In genomic region chr2:134282638-134283400, GRCh38 we compare ENCODE assay signal across 8 cellular contexts. TPM values are rescaled to one million over a fixed set of nuclear protein-coding genes. Genes with fewer than 3 reads are reported as not detected.
DNase-seq lines count a peak whose midpoint lies in the region; ATAC-seq and TF ChIP-seq lines count a peak whose summit lies in the region.

No MANE protein-coding gene starts in this region.

- peak overlapping the region; percentile 36 for H3K27ac Mint-ChIP-seq in activated T-cell treated with anti-CD3 and anti-CD28 coated beads, Interleukin-2, amount 50 U/mL, for 72 hours
- H3K27ac Mint-ChIP-seq in MCF 10A (ENCODE audit: low read depth, unreplicated experiment) (no peak overlapping the region), type B pancreatic cell (no peak overlapping the region)

- no peaks in the 10 kb centered on the region for H3K36me3 Mint-ChIP-seq in activated T-cell treated with anti-CD3 and anti-CD28 coated beads, Interleukin-2, amount 50 U/mL, for 72 hours (ENCODE audit: insufficient read depth in 2 of 2)
- H3K36me3 Mint-ChIP-seq in MCF 10A (ENCODE audit: insufficient read depth, unreplicated experiment), result no peaks in the 10 kb centered on the region
- peaks cover 4% of the 10 kb centered on the region for H3K36me3 Mint-ChIP-seq in type B pancreatic cell

- no peaks in the 10 kb centered on the region for H3K27me3 Mint-ChIP-seq in activated T-cell treated with anti-CD3 and anti-CD28 coated beads, Interleukin-2, amount 50 U/mL, for 72 hours (ENCODE audit: low read depth)
- H3K27me3 Mint-ChIP-seq in MCF 10A (ENCODE audit: insufficient read depth, unreplicated experiment) (no peaks in the 10 kb centered on the region), type B pancreatic cell (no peaks in the 10 kb centered on the region)

- H3K36me3 ChIP-seq in BLaER1 (peaks cover 17% of the 10 kb centered on the region), sigmoid colon (no peaks in the 10 kb centered on the region)

- TF ChIP-seq CTCF in sigmoid colon (IDR thresholded peaks at IDR 0.05) (no peak), MCF 10A (IDR thresholded peaks at IDR 0.05; ENCODE audit: unreplicated experiment) (no peak), type B pancreatic cell (conservative IDR thresholded peaks at IDR 0.05) (no peak)

- no peaks in the 10 kb centered on the region for H4K20me1 ChIP-seq in BLaER1

- no peaks in the 10 kb centered on the region for H3K27me3 ChIP-seq in BLaER1
- no peaks in the 10 kb centered on the region for H3K27me3 ChIP-seq in sigmoid colon

- POLR2A ChIA-PET in MCF 10A (lab: Yijun Ruan, JAX), result no interaction called here

- BruUV-seq in MCF 10A (replicated peaks; lab: Mats Ljungman, UMichigan), result no TSS peak

- peaks cover 2% of the 10 kb centered on the region; the same call in 1 of the 2 replicates for H3K9me3 ChIP-seq in BLaER1
- no peaks in the 10 kb centered on the region for H3K9me3 ChIP-seq in sigmoid colon

- intact Hi-C loops in sigmoid colon (cut with DNase I) (no loop called here), MCF 10A (cut with micrococcal nuclease) (loop anchor here (2.0 kb wide), 1 partner anchor 76 kb away; no protein-coding TSS in a partner anchor)

- peak overlapping the region; percentile 73 for H3K9ac ChIP-seq in BLaER1

- ATAC-seq in GM19397 (IDR thresholded peaks at IDR 0.05; ENCODE audit: unreplicated experiment) (peak; percentile 84), HG03378 (IDR thresholded peaks at IDR 0.05; ENCODE audit: unreplicated experiment) (peak; percentile 93)
- peak; percentile 95 to 97 for ATAC-seq in activated T-cell treated with anti-CD3 and anti-CD28 coated beads, Interleukin-2, amount 50 U/mL, for 72 hours (replicated peaks in 1 of 2)

- H3K4me1 Mint-ChIP-seq in activated T-cell treated with anti-CD3 and anti-CD28 coated beads, Interleukin-2, amount 50 U/mL, for 72 hours (ENCODE audit: low read depth), result peaks cover 43% of the 10 kb centered on the region
- H3K4me1 Mint-ChIP-seq in MCF 10A (ENCODE audit: insufficient read depth, unreplicated experiment), result no peaks in the 10 kb centered on the region
- H3K4me1 Mint-ChIP-seq in type B pancreatic cell (ENCODE audit: unreplicated experiment), result peaks cover 16% of the 10 kb centered on the region

- CTCF ChIA-PET in MCF 10A (lab: Yijun Ruan, JAX), result interaction anchor here (0.6 kb wide), 1 partner anchor 160 kb away, joined by 4 read pairs; no protein-coding TSS in a partner anchor

- DNase-seq in activated T-cell treated with anti-CD3 and anti-CD28 coated beads, Interleukin-2, amount 50 U/mL, for 72 hours, result peak; percentile 61 to 65
- DNase-seq in ecto neural progenitor cell (ENCODE audit: low spot score), result no peak
- no peak for DNase-seq in sigmoid colon
- DNase-seq in MCF 10A (ENCODE audit: unreplicated experiment), result no peak
- DNase-seq in type B pancreatic cell (ENCODE audit: extremely low spot score, unreplicated experiment), result no peak

- peak overlapping the region; percentile 36; the same call in 1 of the 2 replicates for H3K4me3 ChIP-seq in BLaER1
- no peak overlapping the region for H3K4me3 ChIP-seq in sigmoid colon

- H3K27ac ChIP-seq in BLaER1 (peak overlapping the region; percentile 82), sigmoid colon (no peak overlapping the region)

- H3K4me1 ChIP-seq in BLaER1 (peaks cover 100% of the 10 kb centered on the region), sigmoid colon (peaks cover 0 to 8% (median 0%) of the 10 kb centered on the region in 4 donors)

- 61 to 91% methylated on average over 4 of the region's 4 CpGs for WGBS in sigmoid colon, 2 donors

- TF ChIP-seq EP300 in sigmoid colon (IDR thresholded peaks at IDR 0.05), result no peak

- peak overlapping the region; percentile 64 to 74 for H3K4me3 Mint-ChIP-seq in activated T-cell treated with anti-CD3 and anti-CD28 coated beads, Interleukin-2, amount 50 U/mL, for 72 hours
- H3K4me3 Mint-ChIP-seq in MCF 10A (ENCODE audit: unreplicated experiment) (no peak overlapping the region), type B pancreatic cell (no peak overlapping the region)

- H3K9me3 Mint-ChIP-seq in activated T-cell treated with anti-CD3 and anti-CD28 coated beads, Interleukin-2, amount 50 U/mL, for 72 hours, result no peaks in the 10 kb centered on the region
- H3K9me3 Mint-ChIP-seq in MCF 10A (ENCODE audit: unreplicated experiment), result no peaks in the 10 kb centered on the region
- no peaks in the 10 kb centered on the region for H3K9me3 Mint-ChIP-seq in type B pancreatic cell

- H3K4me2 ChIP-seq in BLaER1, result peak overlapping the region; percentile 86

- TF ChIP-seq POLR2A in sigmoid colon (IDR thresholded peaks at IDR 0.05), result no peak

RNA-seq across cellular contexts. Expression of gene MGAT5, which starts 28.9 kb away (rescaled TPM):
- 10 to 100 TPM; 10.9 to 16.2 TPM for total RNA-seq in activated T-cell treated with anti-CD3 and anti-CD28 coated beads, Interleukin-2, amount 50 U/mL, for 72 hours
- total RNA-seq in sigmoid colon, result 10 to 100 TPM; 28.9 to 42.4 (median 30.8) TPM
- 10 to 100 TPM in 1 of 3 donors, 1 to 10 TPM in 2; 3.0 to 30.3 (median 5.3) TPM for polyA plus RNA-seq in sigmoid colon
- 22.2 and 32.3 TPM in 2 replicates for total RNA-seq in MCF 10A (2022)
- total RNA-seq in type B pancreatic cell (ENCODE audit: low replicate concordance), result 33.3 and 37.2 TPM in 2 replicates

Comparison
In these comparisons a context has a peak if more than half of its experiments do, and no peak if none do; other contexts are left out.
1. DNase-seq: peak in activated T-cell treated with anti-CD3 and anti-CD28 coated beads, Interleukin-2, amount 50 U/mL, for 72 hours (2 of 2); none in ecto neural progenitor cell (single experiment), sigmoid colon (single experiment), MCF 10A (single experiment) and type B pancreatic cell (single experiment).
2. H3K4me3 Mint-ChIP-seq: peak in activated T-cell treated with anti-CD3 and anti-CD28 coated beads, Interleukin-2, amount 50 U/mL, for 72 hours (2 of 2); none in MCF 10A (single experiment) and type B pancreatic cell (single experiment).
3. Peak in every context shown above with its lines, with median percentiles within 50 percentile points of each other: ATAC-seq.